ENCODE assay signal across 8 cellular contexts in genomic region chr6:53544050-53544499, GRCh38. TPM values are rescaled to one million over a fixed set of nuclear protein-coding genes. Genes with fewer than 3 reads are reported as not detected.
A peak's percentile ranks its signal among the peaks of the same experiment; 100 is the strongest.
DNase-seq lines count a peak whose midpoint lies in the region; ATAC-seq and TF ChIP-seq lines count a peak whose summit lies in the region.

No MANE protein-coding gene starts in this region.

- no peak for TF ChIP-seq CTCF in OCI-LY1 (IDR thresholded peaks at IDR 0.05; ENCODE audit: low read length)
- TF ChIP-seq CTCF in chondrocyte (IDR thresholded peaks at IDR 0.05): no peak

- no peaks in the 10 kb centered on the region for H3K9me2 ChIP-seq in OCI-LY1 (ENCODE audit: low read depth, low read length)

- H3K4me1 ChIP-seq in OCI-LY1 (ENCODE audit: insufficient read depth, low read length, severe bottlenecking) (peaks cover 54% of the 10 kb centered on the region), muscle layer of colon (ENCODE audit: insufficient read depth, low read length) (peaks cover 55% of the 10 kb centered on the region)

- no peaks in the 10 kb centered on the region for H4K20me1 ChIP-seq in OCI-LY1 (ENCODE audit: insufficient read depth, low read length)

- no peaks in the 10 kb centered on the region for H3F3A ChIP-seq in OCI-LY1 (ENCODE audit: insufficient read depth, low read length)

- H3K9me3 ChIP-seq in OCI-LY1 (ENCODE audit: low read length): no peaks in the 10 kb centered on the region
- H3K9me3 ChIP-seq in muscle layer of colon (ENCODE audit: low read length): no peaks in the 10 kb centered on the region

- H3K36me3 ChIP-seq in OCI-LY1 (ENCODE audit: insufficient read depth, low read length) (peaks cover 8% of the 10 kb centered on the region; the same call in 1 of the 2 replicates), muscle layer of colon (ENCODE audit: insufficient read depth, low read length) (no peaks in the 10 kb centered on the region)

- H3K9me3 Mint-ChIP-seq in chondrocyte (ENCODE audit: low read depth): no peaks in the 10 kb centered on the region

- H3K9ac ChIP-seq in OCI-LY1 (ENCODE audit: low read length): peak overlapping the region; percentile 79
- H3K9ac ChIP-seq in muscle layer of colon (ENCODE audit: low read length): peak overlapping the region; percentile 63

- DNase-seq in NCI-H2171 (lab: John Stamatoyannopoulos, UW) (peak; percentile 14), NCI-H2171 treated with DMSO at 0.1 percent for 48 hours (lab: John Stamatoyannopoulos, UW) (no peak), chondrocyte (ENCODE audit: low spot score) (no peak), NCI-H1105 treated with DMSO at 0.1 percent for 48 hours (lab: John Stamatoyannopoulos, UW) (no peak), NCI-H187 treated with DMSO at 0.1 percent for 48 hours (lab: John Stamatoyannopoulos, UW) (no peak)

- H3K27ac Mint-ChIP-seq in chondrocyte (ENCODE audit: unreplicated experiment): peak overlapping the region; percentile 90

- no peak overlapping the region for H2AFZ ChIP-seq in OCI-LY1 (ENCODE audit: low read length)

- H3K4me1 Mint-ChIP-seq in chondrocyte (ENCODE audit: low read depth): peaks cover 58% of the 10 kb centered on the region

- H3K27me3 ChIP-seq in OCI-LY1 (ENCODE audit: insufficient read depth, low read length) (no peaks in the 10 kb centered on the region), muscle layer of colon (ENCODE audit: control insufficient read depth in 1 of 2, insufficient read depth in 2 of 2, low read length in 2 of 2) (no peaks in the 10 kb centered on the region)

- H3K79me2 ChIP-seq in OCI-LY1 (ENCODE audit: insufficient read depth, low read length): peaks cover 43% of the 10 kb centered on the region

- peak overlapping the region; percentile 83 for H3K4me3 Mint-ChIP-seq in chondrocyte (ENCODE audit: unreplicated experiment)

- H3K4me3 ChIP-seq in OCI-LY1 (ENCODE audit: low read depth, low read length, poor library complexity, severe bottlenecking): peak overlapping the region; percentile 76
- peak overlapping the region; percentile 80 to 91 for H3K4me3 ChIP-seq in muscle layer of colon (ENCODE audit: low read depth in 1 of 2, low read length in 2 of 2)

- H3K27ac ChIP-seq in OCI-LY1 (ENCODE audit: low read depth, low read length, poor library complexity, severe bottlenecking): peak overlapping the region; percentile 29
- peak overlapping the region; percentile 88 for H3K27ac ChIP-seq in muscle layer of colon (ENCODE audit: low read depth, low read length)

- H3K36me3 Mint-ChIP-seq in chondrocyte (ENCODE audit: low read depth): no peaks in the 10 kb centered on the region

- H3K4me2 ChIP-seq in OCI-LY1 (ENCODE audit: low read length): peak overlapping the region; percentile 95

- H3K27me3 Mint-ChIP-seq in chondrocyte (ENCODE audit: low read depth): no peaks in the 10 kb centered on the region

- ATAC-seq in HG03139 (IDR thresholded peaks at IDR 0.05; ENCODE audit: unreplicated experiment): no peak

RNA-seq across cellular contexts. Expression of gene GCLC, which starts 0.8 kb away (rescaled TPM):
- total RNA-seq in chondrocyte: 35.2 to 39.0 TPM (median 37.1 TPM) in 3 replicates
